Comparison of ENCODE assay signal across 24 cellular contexts in genomic region chr9:134629061-134629585, GRCh38. TPM values are rescaled to one million over a fixed set of nuclear protein-coding genes. Genes with fewer than 3 reads are reported as not detected.
DNase-seq lines count a peak whose midpoint lies in the region; ATAC-seq, FAIRE-seq and TF ChIP-seq lines count a peak whose summit lies in the region.
"Had no signal": no experiment of that assay in that cellular context is flagged by ENCODE, and none has a peak within 500 bp of the region (broad histone marks: within the 10 kb centered on the region; RNA-seq: fewer than 3 reads in every experiment).

No MANE protein-coding gene starts in this region.

- no peaks in the 10 kb centered on the region for H3K79me1 ChIP-seq in neuronal stem cell (ENCODE audit: low read depth, low read length)

- ATAC-seq in left ventricle myocardium superior: no peak
- ATAC-seq in aorta (ENCODE audit: low FRiP score): no peak
- no peak for ATAC-seq in GM21447 (IDR thresholded peaks at IDR 0.05; ENCODE audit: unreplicated experiment)
- ATAC-seq in GM18519 (IDR thresholded peaks at IDR 0.05; ENCODE audit: low FRiP score, unreplicated experiment): no peak
- ATAC-seq: GM12878; naive thymus-derived CD8-positive, alpha-beta T cell; T-helper 17 cell had no signal

- H3K4me3 Mint-ChIP-seq in astrocyte (ENCODE audit: unreplicated experiment): no peak overlapping the region
- H3K4me3 Mint-ChIP-seq: activated naive CD8-positive, alpha-beta T cell treated with anti-CD3 and anti-CD28 coated beads for 36 hours; HFFc6; naive thymus-derived CD8-positive, alpha-beta T cell; T-helper 17 cell had no signal

- no peak overlapping the region for H3K9ac ChIP-seq in astrocyte (ENCODE audit: low read length)
- H3K9ac ChIP-seq in neuronal stem cell (ENCODE audit: low read depth, low read length, poor library complexity): no peak overlapping the region
- H3K9ac ChIP-seq: parathyroid adenoma had no signal

- peaks cover 3% of the 10 kb centered on the region for H3K9me3 Mint-ChIP-seq in astrocyte (ENCODE audit: unreplicated experiment)
- H3K9me3 Mint-ChIP-seq: activated naive CD8-positive, alpha-beta T cell treated with anti-CD3 and anti-CD28 coated beads for 36 hours; naive thymus-derived CD8-positive, alpha-beta T cell had no signal

- H2BK12ac ChIP-seq in neuronal stem cell (ENCODE audit: low read length): no peak overlapping the region

- H3K4me3 ChIP-seq in right atrium auricular region: no peak overlapping the region
- H3K4me3 ChIP-seq in astrocyte (ENCODE audit: insufficient read depth, low read depth, low read length): no peak overlapping the region
- H3K4me3 ChIP-seq in neuronal stem cell (ENCODE audit: low read length in 2 of 2): no peak overlapping the region
- no peak overlapping the region for H3K4me3 ChIP-seq in aorta (ENCODE audit: low read length in 2 of 2)
- H3K4me3 ChIP-seq: GM12878, SK-N-MC, stomach, tibial nerve had no signal

- no peaks in the 10 kb centered on the region for H4K20me1 ChIP-seq in astrocyte (ENCODE audit: insufficient read depth, low read length)

- H3K14ac ChIP-seq in neuronal stem cell (ENCODE audit: low read length): no peak overlapping the region

- no peak overlapping the region for H2BK15ac ChIP-seq in neuronal stem cell (ENCODE audit: low read length)

- H3K36me3 Mint-ChIP-seq in astrocyte (ENCODE audit: low read depth, unreplicated experiment): peaks cover 2% of the 10 kb centered on the region
- H3K36me3 Mint-ChIP-seq: activated naive CD8-positive, alpha-beta T cell treated with anti-CD3 and anti-CD28 coated beads for 36 hours; naive thymus-derived CD8-positive, alpha-beta T cell had no signal

- H3K27me3 Mint-ChIP-seq in astrocyte (ENCODE audit: low read depth, unreplicated experiment): peaks cover 14% of the 10 kb centered on the region
- H3K27me3 Mint-ChIP-seq: activated naive CD8-positive, alpha-beta T cell treated with anti-CD3 and anti-CD28 coated beads for 36 hours; naive thymus-derived CD8-positive, alpha-beta T cell had no signal

- TF ChIP-seq CTCF in right atrium auricular region (IDR thresholded peaks at IDR 0.05) (no peak), astrocyte (IDR thresholded peaks at IDR 0.05; ENCODE audit: insufficient read depth, low read depth, low read length) (no peak)

- no peak overlapping the region for H3K23ac ChIP-seq in neuronal stem cell (ENCODE audit: low read depth, low read length, poor library complexity)

- H3K9me3 ChIP-seq in right atrium auricular region (no peaks in the 10 kb centered on the region), astrocyte (ENCODE audit: insufficient read depth, low read depth, low read length) (no peaks in the 10 kb centered on the region), neuronal stem cell (replicated peaks in 1 of 2; ENCODE audit: control insufficient read depth in 2 of 2, insufficient read depth in 1 of 2, low read depth in 1 of 2, low read length in 2 of 2) (no peaks in the 10 kb centered on the region), aorta (ENCODE audit: control insufficient read depth, low read length) (no peaks in the 10 kb centered on the region)
- H3K9me3 ChIP-seq: stomach, tibial nerve had no signal

- H4K91ac ChIP-seq in neuronal stem cell (ENCODE audit: low read depth, low read length, poor library complexity): no peak overlapping the region

- no peak overlapping the region for H4K8ac ChIP-seq in neuronal stem cell (ENCODE audit: low read depth, low read length)

- H3K4ac ChIP-seq in neuronal stem cell (ENCODE audit: low read length): no peak overlapping the region

- H3K4me1 ChIP-seq in right atrium auricular region (no peaks in the 10 kb centered on the region), astrocyte (ENCODE audit: insufficient read depth, low read length) (peaks cover 34% of the 10 kb centered on the region), neuronal stem cell (ENCODE audit: control insufficient read depth in 2 of 2, insufficient read depth in 1 of 2, low read depth in 1 of 2, low read length in 2 of 2) (peaks cover 0 to 7% of the 10 kb centered on the region in 2 donors), aorta (ENCODE audit: control insufficient read depth in 1 of 2, insufficient read depth in 2 of 2, low read length in 2 of 2) (no peaks in the 10 kb centered on the region)
- H3K4me1 ChIP-seq: parathyroid adenoma, stomach had no signal

- H2AFZ ChIP-seq in astrocyte (ENCODE audit: low read depth, low read length): no peak overlapping the region
- H2AFZ ChIP-seq in neuronal stem cell (ENCODE audit: low read length): no peak overlapping the region
- H2AFZ ChIP-seq: parathyroid adenoma had no signal

- FAIRE-seq in astrocyte (lab: Jason Lieb, UNC): no peak
- FAIRE-seq: GM12878 had no signal

- H3K27ac ChIP-seq in right atrium auricular region (no peak overlapping the region), astrocyte (ENCODE audit: low read depth, low read length) (no peak overlapping the region), neuronal stem cell (replicated peaks; ENCODE audit: low read length) (no peak overlapping the region), aorta (ENCODE audit: low read depth in 1 of 2, low read length in 2 of 2) (no peak overlapping the region)
- H3K27ac ChIP-seq: parathyroid adenoma, RWPE1, SK-N-MC, stomach, tibial nerve had no signal

- H3K4me1 Mint-ChIP-seq in astrocyte (ENCODE audit: low read depth, unreplicated experiment): peaks cover 28% of the 10 kb centered on the region
- H3K4me1 Mint-ChIP-seq: activated naive CD8-positive, alpha-beta T cell treated with anti-CD3 and anti-CD28 coated beads for 36 hours had no signal

- H3K36me3 ChIP-seq in right atrium auricular region (no peaks in the 10 kb centered on the region), astrocyte (ENCODE audit: insufficient read depth, low read length) (no peaks in the 10 kb centered on the region), neuronal stem cell (replicated peaks in 1 of 2; ENCODE audit: control insufficient read depth in 2 of 2, insufficient read depth in 2 of 2, low read length in 2 of 2) (no peaks in the 10 kb centered on the region), aorta (ENCODE audit: control insufficient read depth in 1 of 2, insufficient read depth in 2 of 2, low read length in 1 of 2) (no peaks in the 10 kb centered on the region)
- H3K36me3 ChIP-seq: stomach, tibial nerve had no signal

- peak overlapping the region; percentile 47 for H3K27ac Mint-ChIP-seq in astrocyte (ENCODE audit: unreplicated experiment)
- H3K27ac Mint-ChIP-seq: activated naive CD8-positive, alpha-beta T cell treated with anti-CD3 and anti-CD28 coated beads for 36 hours; HFFc6; naive thymus-derived CD8-positive, alpha-beta T cell; T-helper 17 cell had no signal

- peak overlapping the region; percentile 67 for H3K18ac ChIP-seq in neuronal stem cell (ENCODE audit: low read length)

- no CpG with 5 or more reads among the region's 21 CpGs for WGBS in neuronal stem cell (ENCODE audit: extremely low coverage in 2 of 2, insufficient read length in 2 of 2, insufficient replicate concordance in 1 of 2), 2 donors
- WGBS in aorta, 2 donors: 88 to 95% methylated on average over 19 to 21 of the region's 21 CpGs

- H2BK5ac ChIP-seq in neuronal stem cell (ENCODE audit: low read length): no peak overlapping the region

- H3K4me2 ChIP-seq in astrocyte (ENCODE audit: low read length): no peak overlapping the region
- no peak overlapping the region for H3K4me2 ChIP-seq in neuronal stem cell (ENCODE audit: insufficient read depth, low read length, poor library complexity, severe bottlenecking)

- no peaks in the 10 kb centered on the region for H3K27me3 ChIP-seq in right atrium auricular region
- H3K27me3 ChIP-seq in astrocyte (ENCODE audit: insufficient read depth, low read length): no peaks in the 10 kb centered on the region
- peaks cover 0 to 4% (median 0%) of the 10 kb centered on the region in 3 experiments for H3K27me3 ChIP-seq in neuronal stem cell (ENCODE audit: control insufficient read depth in 3 of 3, insufficient read depth in 3 of 3, low read depth in 1 of 3, low read length in 3 of 3)
- no peaks in the 10 kb centered on the region for H3K27me3 ChIP-seq in aorta (ENCODE audit: control insufficient read depth in 1 of 2, insufficient read depth in 2 of 2, low read length in 1 of 2)
- H3K27me3 ChIP-seq: tibial nerve had no signal

- H2AK5ac ChIP-seq in neuronal stem cell (ENCODE audit: low read depth, low read length): peak overlapping the region; percentile 89

- no peaks in the 10 kb centered on the region for H3K79me2 ChIP-seq in astrocyte (ENCODE audit: insufficient read depth, low read length)
- H3K79me2 ChIP-seq: parathyroid adenoma had no signal

- peak overlapping the region; percentile 20 for H2BK120ac ChIP-seq in neuronal stem cell (ENCODE audit: low read depth, low read length)

- DNase-seq in left ventricle myocardium superior: peak; percentile 15
- no peak for DNase-seq in right atrium auricular region (ENCODE audit: low spot score)
- DNase-seq in astrocyte (ENCODE audit: low read depth): no peak
- DNase-seq in neuronal stem cell (ENCODE audit: low spot score): no peak
- peak; percentile 27 to 63 for DNase-seq in aorta
- no peak for DNase-seq in NCI-H524 treated with DMSO at 0.1 percent for 48 hours (lab: John Stamatoyannopoulos, UW)
- DNase-seq: activated CD4-positive, alpha-beta T cell treated with anti-CD3 and anti-CD28 coated beads, Interleukin-2, amount 50 U/mL, for 1 hour; activated naive CD8-positive, alpha-beta T cell treated with anti-CD3 and anti-CD28 coated beads for 36 hours; Calu3; HFFc6; NCI-H1092; NCI-H187 treated with DMSO at 0.1 percent for 48 hours; NCI-H69; stimulated activated CD8-positive, alpha-beta memory T cell treated with anti-CD3 and anti-CD28 coated beads, Interleukin-4, amount 100 ng/mL, for 48 hours; stomach; T-helper 17 cell had no signal

- intact Hi-C loops in left ventricle myocardium superior (cut with micrococcal nuclease): no loop called here
- intact Hi-C loops in aorta (cut with DNase I): no loop called here

RNA-seq across cellular contexts. Expression of gene COL5A1, which starts 12.5 kb away (rescaled TPM):
- total RNA-seq in left ventricle myocardium superior: 14.8 TPM
- total RNA-seq in right atrium auricular region: 10 to 100 TPM; 10.9 to 22.0 TPM
- 1,055 and 1,568 TPM in 2 replicates for total RNA-seq in astrocyte
- 10.1 TPM for polyA plus RNA-seq in neuronal stem cell (2013, experiment 1 of 2)
- polyA plus RNA-seq in neuronal stem cell (2013, experiment 2 of 2): 10.2 TPM
- total RNA-seq in aorta: 100 to 1,000 TPM; 108 to 159 TPM
- polyA plus RNA-seq in aorta: 10 to 100 TPM; 18.7 to 57.7 TPM
- total RNA-seq: Calu3 had no signal
- polyA plus RNA-seq: naive thymus-derived CD8-positive, alpha-beta T cell had no signal

Comparison
In these comparisons a context has a peak if more than half of its experiments do, and no peak if none do; other contexts are left out.
1. DNase-seq: peak in left ventricle myocardium superior (single experiment) and aorta (2 of 2); none in right atrium auricular region (single experiment), astrocyte (single experiment), neuronal stem cell (single experiment) and NCI-H524 treated with DMSO at 0.1 percent for 48 hours (single experiment).